1 cellular context compared by ENCODE assay signal in the genomic region with DNA sequence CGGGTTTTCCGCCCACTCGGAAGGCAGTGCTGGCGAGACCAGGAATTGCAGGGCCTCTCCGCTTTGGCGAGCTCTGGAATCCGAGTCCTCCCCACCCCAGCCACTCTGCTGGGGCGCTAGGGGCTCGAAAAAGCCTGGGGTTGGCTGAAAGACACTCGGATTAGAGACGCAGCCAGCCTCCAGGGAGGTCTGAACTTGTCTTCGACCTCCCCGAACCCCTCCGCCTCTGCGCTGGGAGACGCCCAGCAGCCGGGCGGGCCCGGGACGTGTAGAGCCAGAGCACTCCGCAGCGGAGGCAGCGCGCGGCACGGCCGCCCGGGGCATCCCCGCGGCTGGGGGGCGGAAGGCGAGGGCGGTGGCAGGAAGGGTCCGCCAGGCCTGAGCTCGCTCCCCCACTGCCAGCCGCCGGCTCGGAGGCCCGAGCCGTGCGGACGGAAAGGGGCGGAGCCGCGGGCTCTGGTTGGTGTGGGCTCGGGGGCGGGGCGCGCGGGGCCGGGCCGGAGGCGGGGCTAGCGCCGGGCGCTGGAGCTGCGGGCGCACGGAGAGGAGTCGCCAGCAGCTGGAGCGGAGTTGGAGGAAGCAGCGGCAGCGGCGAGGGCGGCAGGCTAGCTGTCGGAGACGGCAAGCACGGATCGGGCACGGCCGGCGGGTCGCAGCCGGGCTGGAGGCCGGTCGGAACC.
TF ChIP-seq lines count a peak whose summit lies in the region.

A gene (plus strand): TSS at position 549 of the 680 bp plus-strand sequence. CDS start 10,920 bp downstream, outside the sequence.

TF ChIP-seq in GM12878, 131 proteins besides CTCF, POLR2A, EP300 and RAD21 (continued from another document and continues in another):
- TF ChIP-seq, protein P1, sequence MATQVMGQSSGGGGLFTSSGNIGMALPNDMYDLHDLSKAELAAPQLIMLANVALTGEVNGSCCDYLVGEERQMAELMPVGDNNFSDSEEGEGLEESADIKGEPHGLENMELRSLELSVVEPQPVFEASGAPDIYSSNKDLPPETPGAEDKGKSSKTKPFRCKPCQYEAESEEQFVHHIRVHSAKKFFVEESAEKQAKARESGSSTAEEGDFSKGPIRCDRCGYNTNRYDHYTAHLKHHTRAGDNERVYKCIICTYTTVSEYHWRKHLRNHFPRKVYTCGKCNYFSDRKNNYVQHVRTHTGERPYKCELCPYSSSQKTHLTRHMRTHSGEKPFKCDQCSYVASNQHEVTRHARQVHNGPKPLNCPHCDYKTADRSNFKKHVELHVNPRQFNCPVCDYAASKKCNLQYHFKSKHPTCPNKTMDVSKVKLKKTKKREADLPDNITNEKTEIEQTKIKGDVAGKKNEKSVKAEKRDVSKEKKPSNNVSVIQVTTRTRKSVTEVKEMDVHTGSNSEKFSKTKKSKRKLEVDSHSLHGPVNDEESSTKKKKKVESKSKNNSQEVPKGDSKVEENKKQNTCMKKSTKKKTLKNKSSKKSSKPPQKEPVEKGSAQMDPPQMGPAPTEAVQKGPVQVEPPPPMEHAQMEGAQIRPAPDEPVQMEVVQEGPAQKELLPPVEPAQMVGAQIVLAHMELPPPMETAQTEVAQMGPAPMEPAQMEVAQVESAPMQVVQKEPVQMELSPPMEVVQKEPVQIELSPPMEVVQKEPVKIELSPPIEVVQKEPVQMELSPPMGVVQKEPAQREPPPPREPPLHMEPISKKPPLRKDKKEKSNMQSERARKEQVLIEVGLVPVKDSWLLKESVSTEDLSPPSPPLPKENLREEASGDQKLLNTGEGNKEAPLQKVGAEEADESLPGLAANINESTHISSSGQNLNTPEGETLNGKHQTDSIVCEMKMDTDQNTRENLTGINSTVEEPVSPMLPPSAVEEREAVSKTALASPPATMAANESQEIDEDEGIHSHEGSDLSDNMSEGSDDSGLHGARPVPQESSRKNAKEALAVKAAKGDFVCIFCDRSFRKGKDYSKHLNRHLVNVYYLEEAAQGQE (IDR thresholded peaks at IDR 0.05; ENCODE audit: low read depth, low read length): 0 out of 2 replicates have a peak, but pooled peaks have one; percentile 14
- TF ChIP-seq SRF (IDR thresholded peaks at IDR 0.05; ENCODE audit: low read depth in 2 of 2, low read length in 2 of 2): no peak
- 0 out of 2 replicates have a peak, but pooled peaks have one; percentile 23 for TF ChIP-seq CHD1 (IDR thresholded peaks at IDR 0.05; ENCODE audit: low read depth, low read length)
- no peak for TF ChIP-seq SIN3A (IDR thresholded peaks at IDR 0.05; ENCODE audit: low read depth, low read length)
- no peak for TF ChIP-seq HDAC6 (IDR thresholded peaks at IDR 0.05; ENCODE audit: unreplicated experiment)
- TF ChIP-seq CREB1 (IDR thresholded peaks at IDR 0.05; ENCODE audit: low read depth): no peak
- peak; percentile 86 for TF ChIP-seq SP1 (IDR thresholded peaks at IDR 0.05; ENCODE audit: low read depth, low read length)
- TF ChIP-seq ZNF274 (IDR thresholded peaks at IDR 0.05; ENCODE audit: insufficient read depth, insufficient read length): no peak
- peak; percentile 70 for TF ChIP-seq NBN (IDR thresholded peaks at IDR 0.05)
- TF ChIP-seq ASH2L (IDR thresholded peaks at IDR 0.05; ENCODE audit: borderline replicate concordance, low read depth): no peak; the same call in 1 of the 2 replicates
- TF ChIP-seq NR2F1 (conservative IDR thresholded peaks at IDR 0.05): peak; percentile 80
- no peak for TF ChIP-seq ATF7 (IDR thresholded peaks at IDR 0.05; ENCODE audit: low read depth)
- no peak for TF ChIP-seq RELA (IDR thresholded peaks at IDR 0.05; ENCODE audit: borderline replicate concordance, partially characterized antibody)
- TF ChIP-seq FOXK2 (IDR thresholded peaks at IDR 0.05): no peak; the same call in 1 of the 2 replicates
- TF ChIP-seq TCF7 (IDR thresholded peaks at IDR 0.05; ENCODE audit: borderline replicate concordance): no peak
- TF ChIP-seq, protein P2, sequence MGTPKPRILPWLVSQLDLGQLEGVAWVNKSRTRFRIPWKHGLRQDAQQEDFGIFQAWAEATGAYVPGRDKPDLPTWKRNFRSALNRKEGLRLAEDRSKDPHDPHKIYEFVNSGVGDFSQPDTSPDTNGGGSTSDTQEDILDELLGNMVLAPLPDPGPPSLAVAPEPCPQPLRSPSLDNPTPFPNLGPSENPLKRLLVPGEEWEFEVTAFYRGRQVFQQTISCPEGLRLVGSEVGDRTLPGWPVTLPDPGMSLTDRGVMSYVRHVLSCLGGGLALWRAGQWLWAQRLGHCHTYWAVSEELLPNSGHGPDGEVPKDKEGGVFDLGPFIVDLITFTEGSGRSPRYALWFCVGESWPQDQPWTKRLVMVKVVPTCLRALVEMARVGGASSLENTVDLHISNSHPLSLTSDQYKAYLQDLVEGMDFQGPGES (IDR thresholded peaks at IDR 0.05): no peak
- no peak for TF ChIP-seq MYC (IDR thresholded peaks at IDR 0.05; ENCODE audit: insufficient read depth, insufficient read length, insufficient replicate concordance, low read length, severe bottlenecking)
- peak; percentile 30; the same call in 1 of the 2 replicates for TF ChIP-seq TCF12 (IDR thresholded peaks at IDR 0.05; ENCODE audit: low read depth, low read length)
- TF ChIP-seq JUND (IDR thresholded peaks at IDR 0.05; ENCODE audit: low read depth, low read length): no peak
- TF ChIP-seq NFXL1 (IDR thresholded peaks at IDR 0.05; ENCODE audit: borderline replicate concordance): peak; percentile 91
- peak; percentile 72 for TF ChIP-seq EED (IDR thresholded peaks at IDR 0.05; ENCODE audit: low read depth)
- no peak for TF ChIP-seq YBX1 (IDR thresholded peaks at IDR 0.05)
- TF ChIP-seq ZZZ3 (IDR thresholded peaks at IDR 0.05; ENCODE audit: control insufficient read depth, insufficient read length, low read depth): no peak
- no peak for TF ChIP-seq TCF3 (IDR thresholded peaks at IDR 0.05; ENCODE audit: borderline replicate concordance, insufficient read depth, low read depth, low read length)
- TF ChIP-seq, protein P3, sequence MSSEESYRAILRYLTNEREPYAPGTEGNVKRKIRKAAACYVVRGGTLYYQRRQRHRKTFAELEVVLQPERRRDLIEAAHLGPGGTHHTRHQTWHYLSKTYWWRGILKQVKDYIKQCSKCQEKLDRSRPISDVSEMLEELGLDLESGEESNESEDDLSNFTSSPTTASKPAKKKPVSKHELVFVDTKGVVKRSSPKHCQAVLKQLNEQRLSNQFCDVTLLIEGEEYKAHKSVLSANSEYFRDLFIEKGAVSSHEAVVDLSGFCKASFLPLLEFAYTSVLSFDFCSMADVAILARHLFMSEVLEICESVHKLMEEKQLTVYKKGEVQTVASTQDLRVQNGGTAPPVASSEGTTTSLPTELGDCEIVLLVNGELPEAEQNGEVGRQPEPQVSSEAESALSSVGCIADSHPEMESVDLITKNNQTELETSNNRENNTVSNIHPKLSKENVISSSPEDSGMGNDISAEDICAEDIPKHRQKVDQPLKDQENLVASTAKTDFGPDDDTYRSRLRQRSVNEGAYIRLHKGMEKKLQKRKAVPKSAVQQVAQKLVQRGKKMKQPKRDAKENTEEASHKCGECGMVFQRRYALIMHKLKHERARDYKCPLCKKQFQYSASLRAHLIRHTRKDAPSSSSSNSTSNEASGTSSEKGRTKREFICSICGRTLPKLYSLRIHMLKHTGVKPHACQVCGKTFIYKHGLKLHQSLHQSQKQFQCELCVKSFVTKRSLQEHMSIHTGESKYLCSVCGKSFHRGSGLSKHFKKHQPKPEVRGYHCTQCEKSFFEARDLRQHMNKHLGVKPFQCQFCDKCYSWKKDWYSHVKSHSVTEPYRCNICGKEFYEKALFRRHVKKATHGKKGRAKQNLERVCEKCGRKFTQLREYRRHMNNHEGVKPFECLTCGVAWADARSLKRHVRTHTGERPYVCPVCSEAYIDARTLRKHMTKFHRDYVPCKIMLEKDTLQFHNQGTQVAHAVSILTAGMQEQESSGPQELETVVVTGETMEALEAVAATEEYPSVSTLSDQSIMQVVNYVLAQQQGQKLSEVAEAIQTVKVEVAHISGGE (CRISPR knock-in tag; IDR thresholded peaks at IDR 0.05): no peak
- TF ChIP-seq, protein P4, sequence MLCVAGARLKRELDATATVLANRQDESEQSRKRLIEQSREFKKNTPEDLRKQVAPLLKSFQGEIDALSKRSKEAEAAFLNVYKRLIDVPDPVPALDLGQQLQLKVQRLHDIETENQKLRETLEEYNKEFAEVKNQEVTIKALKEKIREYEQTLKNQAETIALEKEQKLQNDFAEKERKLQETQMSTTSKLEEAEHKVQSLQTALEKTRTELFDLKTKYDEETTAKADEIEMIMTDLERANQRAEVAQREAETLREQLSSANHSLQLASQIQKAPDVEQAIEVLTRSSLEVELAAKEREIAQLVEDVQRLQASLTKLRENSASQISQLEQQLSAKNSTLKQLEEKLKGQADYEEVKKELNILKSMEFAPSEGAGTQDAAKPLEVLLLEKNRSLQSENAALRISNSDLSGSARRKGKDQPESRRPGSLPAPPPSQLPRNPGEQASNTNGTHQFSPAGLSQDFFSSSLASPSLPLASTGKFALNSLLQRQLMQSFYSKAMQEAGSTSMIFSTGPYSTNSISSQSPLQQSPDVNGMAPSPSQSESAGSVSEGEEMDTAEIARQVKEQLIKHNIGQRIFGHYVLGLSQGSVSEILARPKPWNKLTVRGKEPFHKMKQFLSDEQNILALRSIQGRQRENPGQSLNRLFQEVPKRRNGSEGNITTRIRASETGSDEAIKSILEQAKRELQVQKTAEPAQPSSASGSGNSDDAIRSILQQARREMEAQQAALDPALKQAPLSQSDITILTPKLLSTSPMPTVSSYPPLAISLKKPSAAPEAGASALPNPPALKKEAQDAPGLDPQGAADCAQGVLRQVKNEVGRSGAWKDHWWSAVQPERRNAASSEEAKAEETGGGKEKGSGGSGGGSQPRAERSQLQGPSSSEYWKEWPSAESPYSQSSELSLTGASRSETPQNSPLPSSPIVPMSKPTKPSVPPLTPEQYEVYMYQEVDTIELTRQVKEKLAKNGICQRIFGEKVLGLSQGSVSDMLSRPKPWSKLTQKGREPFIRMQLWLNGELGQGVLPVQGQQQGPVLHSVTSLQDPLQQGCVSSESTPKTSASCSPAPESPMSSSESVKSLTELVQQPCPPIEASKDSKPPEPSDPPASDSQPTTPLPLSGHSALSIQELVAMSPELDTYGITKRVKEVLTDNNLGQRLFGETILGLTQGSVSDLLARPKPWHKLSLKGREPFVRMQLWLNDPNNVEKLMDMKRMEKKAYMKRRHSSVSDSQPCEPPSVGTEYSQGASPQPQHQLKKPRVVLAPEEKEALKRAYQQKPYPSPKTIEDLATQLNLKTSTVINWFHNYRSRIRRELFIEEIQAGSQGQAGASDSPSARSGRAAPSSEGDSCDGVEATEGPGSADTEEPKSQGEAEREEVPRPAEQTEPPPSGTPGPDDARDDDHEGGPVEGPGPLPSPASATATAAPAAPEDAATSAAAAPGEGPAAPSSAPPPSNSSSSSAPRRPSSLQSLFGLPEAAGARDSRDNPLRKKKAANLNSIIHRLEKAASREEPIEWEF (IDR thresholded peaks at IDR 0.05; ENCODE audit: insufficient replicate concordance, low read depth, low read length): no peak
- peak; percentile 33; the same call in 1 of the 2 replicates for TF ChIP-seq CBX5 (IDR thresholded peaks at IDR 0.05; ENCODE audit: low read depth)
- TF ChIP-seq GATAD2B (conservative IDR thresholded peaks at IDR 0.05; ENCODE audit: low read depth): peak; percentile 88; the same call in 1 of the 2 replicates
- no peak for TF ChIP-seq IRF4 (IDR thresholded peaks at IDR 0.05; ENCODE audit: low read depth, low read length)
- TF ChIP-seq SMARCA5 (IDR thresholded peaks at IDR 0.05): 0 out of 2 replicates have a peak, but pooled peaks have one; percentile 24
- TF ChIP-seq, protein P5, sequence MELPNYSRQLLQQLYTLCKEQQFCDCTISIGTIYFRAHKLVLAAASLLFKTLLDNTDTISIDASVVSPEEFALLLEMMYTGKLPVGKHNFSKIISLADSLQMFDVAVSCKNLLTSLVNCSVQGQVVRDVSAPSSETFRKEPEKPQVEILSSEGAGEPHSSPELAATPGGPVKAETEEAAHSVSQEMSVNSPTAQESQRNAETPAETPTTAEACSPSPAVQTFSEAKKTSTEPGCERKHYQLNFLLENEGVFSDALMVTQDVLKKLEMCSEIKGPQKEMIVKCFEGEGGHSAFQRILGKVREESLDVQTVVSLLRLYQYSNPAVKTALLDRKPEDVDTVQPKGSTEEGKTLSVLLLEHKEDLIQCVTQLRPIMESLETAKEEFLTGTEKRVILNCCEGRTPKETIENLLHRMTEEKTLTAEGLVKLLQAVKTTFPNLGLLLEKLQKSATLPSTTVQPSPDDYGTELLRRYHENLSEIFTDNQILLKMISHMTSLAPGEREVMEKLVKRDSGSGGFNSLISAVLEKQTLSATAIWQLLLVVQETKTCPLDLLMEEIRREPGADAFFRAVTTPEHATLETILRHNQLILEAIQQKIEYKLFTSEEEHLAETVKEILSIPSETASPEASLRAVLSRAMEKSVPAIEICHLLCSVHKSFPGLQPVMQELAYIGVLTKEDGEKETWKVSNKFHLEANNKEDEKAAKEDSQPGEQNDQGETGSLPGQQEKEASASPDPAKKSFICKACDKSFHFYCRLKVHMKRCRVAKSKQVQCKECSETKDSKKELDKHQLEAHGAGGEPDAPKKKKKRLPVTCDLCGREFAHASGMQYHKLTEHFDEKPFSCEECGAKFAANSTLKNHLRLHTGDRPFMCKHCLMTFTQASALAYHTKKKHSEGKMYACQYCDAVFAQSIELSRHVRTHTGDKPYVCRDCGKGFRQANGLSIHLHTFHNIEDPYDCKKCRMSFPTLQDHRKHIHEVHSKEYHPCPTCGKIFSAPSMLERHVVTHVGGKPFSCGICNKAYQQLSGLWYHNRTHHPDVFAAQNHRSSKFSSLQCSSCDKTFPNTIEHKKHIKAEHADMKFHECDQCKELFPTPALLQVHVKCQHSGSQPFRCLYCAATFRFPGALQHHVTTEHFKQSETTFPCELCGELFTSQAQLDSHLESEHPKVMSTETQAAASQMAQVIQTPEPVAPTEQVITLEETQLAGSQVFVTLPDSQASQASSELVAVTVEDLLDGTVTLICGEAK (IDR thresholded peaks at IDR 0.05; ENCODE audit: borderline replicate concordance): no peak
- 0 out of 2 replicates have a peak, but pooled peaks have one; percentile 26 for TF ChIP-seq RUNX3 (IDR thresholded peaks at IDR 0.05; ENCODE audit: low read length)
- no peak for TF ChIP-seq POLR2AphosphoS2 (IDR thresholded peaks at IDR 0.05; ENCODE audit: low read depth, low read length)
- TF ChIP-seq NR2C2 (IDR thresholded peaks at IDR 0.05; ENCODE audit: borderline replicate concordance, control insufficient read depth, insufficient read length, low read depth): no peak
- TF ChIP-seq MTA3 (IDR thresholded peaks at IDR 0.05; ENCODE audit: borderline replicate concordance, low read length): no peak
